In the genomic region with DNA sequence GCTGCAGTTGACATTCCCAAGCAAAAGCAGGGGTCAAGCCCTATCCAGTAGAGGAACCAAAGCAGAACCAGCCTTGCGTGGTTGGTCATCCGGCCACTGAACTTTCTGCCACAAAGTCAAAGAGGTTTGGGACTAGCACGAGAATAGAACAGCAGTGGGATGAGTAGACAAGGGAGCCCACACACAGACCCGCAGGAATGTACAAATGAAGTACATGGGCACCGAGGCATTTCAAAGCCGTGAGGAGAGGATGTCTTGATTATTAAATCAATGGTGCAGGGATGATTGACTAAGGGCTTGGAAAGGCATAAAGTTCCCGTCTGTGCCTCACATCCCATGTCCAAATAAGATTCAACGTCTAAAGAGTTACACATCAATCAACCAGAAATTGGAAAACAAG, we compare ENCODE assay signal across 21 cellular contexts.
A peak's percentile ranks its signal among the peaks of the same experiment; 100 is the strongest.
DNase-seq lines count a peak whose midpoint lies in the region; ATAC-seq and TF ChIP-seq lines count a peak whose summit lies in the region.
"Had no signal": no experiment of that assay in that cellular context is flagged by ENCODE, and none has a peak within 500 bp of the region (broad histone marks: within the 10 kb centered on the region; RNA-seq: fewer than 3 reads in every experiment).

No MANE protein-coding gene starts in this region.

- H3K27ac ChIP-seq in coronary artery (no peak overlapping the region), lower lobe of right lung (no peak overlapping the region)
- H3K27ac ChIP-seq: PC-9, SJSA1 had no signal

- TF ChIP-seq CTCF in CD14-positive monocyte (IDR thresholded peaks at IDR 0.05) (no peak), coronary artery (IDR thresholded peaks at IDR 0.05) (no peak), lower lobe of right lung (IDR thresholded peaks at IDR 0.05) (no peak)

- H3K27me3 ChIP-seq in lower lobe of right lung (ENCODE audit: low read depth): peaks cover 11% of the 10 kb centered on the region
- H3K27me3 ChIP-seq: SJSA1 had no signal

- no peak for ATAC-seq in lower lobe of right lung

- no peaks in the 10 kb centered on the region for H3K36me3 ChIP-seq in lower lobe of right lung
- H3K36me3 ChIP-seq: SJSA1 had no signal

- peak overlapping the region in 4 of 7 donors; percentile 31 to 73 (median 60) for H3K27ac Mint-ChIP-seq in CD14-positive monocyte
- H3K27ac Mint-ChIP-seq: CD4-positive, CD25-positive, alpha-beta regulatory T cell had no signal

- intact Hi-C loops in CD14-positive monocyte (cut with micrococcal nuclease): loop anchor here (10.0 kb wide), 1 partner anchor 138 kb away; no protein-coding TSS in a partner anchor
- intact Hi-C loops in lower lobe of right lung (cut with DNase I): no loop called here

- no peak for DNase-seq in CD14-positive monocyte (ENCODE audit: low spot score)
- DNase-seq in coronary artery (ENCODE audit: low spot score): peak; percentile 28
- DNase-seq in kidney glomerular epithelial cell (lab: John Stamatoyannopoulos, UW): peak; percentile 93
- DNase-seq in renal cortical epithelial cell (ENCODE audit: low read depth): peak; percentile 91
- DNase-seq in lower lobe of right lung: no peak
- DNase-seq in HT-29 (ENCODE audit: low spot score): no peak
- DNase-seq in GOT3 (lab: John Stamatoyannopoulos, UW): no peak
- DNase-seq: 8988T; ACHN; CD4-positive, CD25-positive, alpha-beta regulatory T cell; DMS53; KG1; MM.1S; NCI-H1694; NCI-H2029 treated with DMSO at 0.1 percent for 48 hours; NCI-H446 treated with DMSO at 0.1 percent for 48 hours; NCI-H526; PC-9; Right ventricle myocardium superior; RPMI8226 had no signal

- H3K27me3 Mint-ChIP-seq in CD14-positive monocyte (ENCODE audit: low read depth in 3 of 3): peaks cover 3 to 10% (median 5%) of the 10 kb centered on the region in 3 donors

- no peaks in the 10 kb centered on the region for H3K36me3 Mint-ChIP-seq in CD14-positive monocyte
- H3K36me3 Mint-ChIP-seq: CD4-positive, CD25-positive, alpha-beta regulatory T cell had no signal

- H3K9me3 ChIP-seq in lower lobe of right lung: no peaks in the 10 kb centered on the region
- H3K9me3 ChIP-seq: SJSA1 had no signal

- H3K4me3 ChIP-seq in coronary artery: no peak overlapping the region
- no peak overlapping the region for H3K4me3 ChIP-seq in lower lobe of right lung
- H3K4me3 ChIP-seq: PC-9, SJSA1 had no signal

- peaks cover 8% of the 10 kb centered on the region for H3K4me1 ChIP-seq in lower lobe of right lung

- no peak overlapping the region for H3K4me3 Mint-ChIP-seq in CD14-positive monocyte
- H3K4me3 Mint-ChIP-seq: CD4-positive, CD25-positive, alpha-beta regulatory T cell had no signal

- peaks cover 45% of the 10 kb centered on the region for H3K4me1 Mint-ChIP-seq in CD14-positive monocyte

- H3K9me3 Mint-ChIP-seq in CD14-positive monocyte: no peaks in the 10 kb centered on the region
- H3K9me3 Mint-ChIP-seq: CD4-positive, CD25-positive, alpha-beta regulatory T cell had no signal

Comparison
In these comparisons a context has a peak if more than half of its experiments do, and no peak if none do; other contexts are left out.
1. DNase-seq: peak in coronary artery (single experiment), kidney glomerular epithelial cell (single experiment) and renal cortical epithelial cell (single experiment); none in CD14-positive monocyte (single experiment), lower lobe of right lung (single experiment), HT-29 (single experiment) and GOT3 (single experiment).